In the genomic region with DNA sequence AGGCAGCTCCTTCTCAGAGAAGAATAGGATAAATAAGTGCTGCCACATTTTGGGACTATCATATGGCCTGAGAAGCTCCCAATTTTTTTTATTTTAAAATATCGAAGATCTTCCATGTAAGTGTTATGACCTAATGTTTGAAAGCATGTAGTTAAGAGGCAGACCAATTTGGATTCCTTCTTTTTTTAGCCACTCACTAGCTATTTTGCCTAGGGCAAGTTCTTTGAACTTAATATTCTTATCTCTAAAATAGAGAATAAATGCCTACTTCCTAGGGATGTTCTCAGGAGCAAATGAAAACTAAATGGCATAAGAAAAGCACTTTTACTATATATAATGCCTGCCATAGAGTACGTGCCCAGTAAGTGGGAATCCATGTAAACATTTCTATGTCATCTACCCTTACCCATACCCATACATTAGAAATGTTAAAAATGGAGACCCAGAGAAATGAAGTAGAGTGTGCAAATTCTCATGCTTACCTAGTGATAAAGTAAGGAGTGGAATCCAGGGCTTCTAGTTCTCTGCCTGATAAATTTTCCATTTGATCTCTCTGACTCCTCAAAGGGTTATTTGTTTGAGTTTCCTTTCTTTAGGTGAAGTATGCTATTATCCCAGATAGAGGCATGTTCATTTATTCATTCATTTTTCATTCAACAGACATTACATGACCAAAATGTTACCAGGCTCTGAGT, we compare ENCODE assay signal across 19 cellular contexts.
DNase-seq lines count a peak whose midpoint lies in the region; ATAC-seq and TF ChIP-seq lines count a peak whose summit lies in the region.
"Had no signal": no experiment of that assay in that cellular context is flagged by ENCODE, and none has a peak within 500 bp of the region (broad histone marks: within the 10 kb centered on the region; RNA-seq: fewer than 3 reads in every experiment).

No MANE protein-coding gene starts in this region.

- DNase-seq in CD4-positive, alpha-beta memory T cell, result no peak
- DNase-seq in NCI-H226, result peak; percentile 41
- no peak for DNase-seq in endothelial cell (ENCODE audit: low spot score)
- DNase-seq in trophoblast cell, result peak; percentile 41 to 93
- no peak for DNase-seq in stimulated activated CD4-positive, alpha-beta T cell treated with anti-CD3 and anti-CD28 coated beads, Interleukin-15, amount 100 ng/mL, for 24 hours
- no peak for DNase-seq in spleen
- DNase-seq in hippocampal formation (lab: John Stamatoyannopoulos, UW), result no peak
- DNase-seq: activated CD8-positive, alpha-beta memory T cell treated with anti-CD3 and anti-CD28 coated beads, Interleukin-2, amount 10 ng/mL, durations not matched to agents 7 days and 5 days; activated gamma-delta T cell; Calu3; cortex of kidney; gastrocnemius medialis; GF-D8; NCI-H187 treated with DMSO at 0.1 percent for 48 hours; NCI-H524 had no signal

- no peak overlapping the region for H3K4ac ChIP-seq in trophoblast cell (ENCODE audit: low read depth, low read length)

- WGBS in trophoblast cell (ENCODE audit: extremely low coverage, insufficient coverage, insufficient read length), result no CpG with 5 or more reads among the region's 2 CpGs
- 80 to 95% (median 88%) methylated on average over 2 of the region's 2 CpGs for WGBS in spleen, 5 donors

- TF ChIP-seq POLR2A in spleen (IDR thresholded peaks at IDR 0.05), result no peak

- no peaks in the 10 kb centered on the region for H3K27me3 Mint-ChIP-seq in CD4-positive, alpha-beta memory T cell
- H3K27me3 Mint-ChIP-seq in endothelial cell (ENCODE audit: unreplicated experiment), result no peaks in the 10 kb centered on the region
- H3K27me3 Mint-ChIP-seq: activated CD8-positive, alpha-beta memory T cell treated with anti-CD3 and anti-CD28 coated beads, Interleukin-2, amount 10 ng/mL, durations not matched to agents 7 days and 5 days; natural killer cell treated with Interleukin-12 subunit alpha and Interleukin-12 subunit beta and Interleukin-15 and Interleukin-18, amount 100 ng/mL, for 72 hours had no signal

- H3K36me3 Mint-ChIP-seq in CD4-positive, alpha-beta memory T cell, result peaks cover 9 to 20% of the 10 kb centered on the region in 2 donors
- peaks cover 12% of the 10 kb centered on the region for H3K36me3 Mint-ChIP-seq in endothelial cell (ENCODE audit: low read depth, unreplicated experiment)

- H3K4me2 ChIP-seq in trophoblast cell (ENCODE audit: low read length), result no peak overlapping the region

- no peak overlapping the region for H2AFZ ChIP-seq in trophoblast cell (ENCODE audit: insufficient read depth, low read length, poor library complexity)

- intact Hi-C loops in CD4-positive, alpha-beta memory T cell (cut with micrococcal nuclease), result no loop called here
- intact Hi-C loops in spleen (cut with DNase I; ENCODE audit: low total_unique reads), result no loop called here

- H3K9me3 Mint-ChIP-seq in CD4-positive, alpha-beta memory T cell, result peaks cover 0 to 2% (median 0%) of the 10 kb centered on the region in 8 donors
- H3K9me3 Mint-ChIP-seq in endothelial cell (ENCODE audit: unreplicated experiment), result no peaks in the 10 kb centered on the region
- H3K9me3 Mint-ChIP-seq: natural killer cell treated with Interleukin-12 subunit alpha and Interleukin-12 subunit beta and Interleukin-15 and Interleukin-18, amount 100 ng/mL, for 72 hours had no signal

- H3K79me1 ChIP-seq in trophoblast cell (ENCODE audit: low read length), result peaks cover 5% of the 10 kb centered on the region

- H3K23ac ChIP-seq in trophoblast cell (ENCODE audit: low read length), result no peak overlapping the region

- H2BK120ac ChIP-seq in trophoblast cell (ENCODE audit: insufficient read depth, low read length, poor library complexity), result no peak overlapping the region

- H2AK5ac ChIP-seq in trophoblast cell (ENCODE audit: low read length), result no peak overlapping the region

- H2BK5ac ChIP-seq in trophoblast cell (ENCODE audit: low read depth, low read length, poor library complexity), result no peak overlapping the region

- no peak overlapping the region for H3K18ac ChIP-seq in trophoblast cell (ENCODE audit: low read length)

- H4K91ac ChIP-seq in trophoblast cell (ENCODE audit: low read depth, low read length), result no peak overlapping the region

- POLR2A ChIA-PET in CD4-positive, alpha-beta memory T cell (lab: Charles Lee; ENCODE audit: partially characterized antibody), result no interaction called here

- peaks cover 26% of the 10 kb centered on the region for H3K4me1 ChIP-seq in CD4-positive, alpha-beta memory T cell (ENCODE audit: insufficient read depth, low read length)
- H3K4me1 ChIP-seq in trophoblast cell (ENCODE audit: control insufficient read depth in 1 of 2, insufficient read depth in 2 of 2, low read length in 2 of 2), result peaks cover 6 to 14% of the 10 kb centered on the region in 2 experiments
- H3K4me1 ChIP-seq in spleen, result no peaks in the 10 kb centered on the region

- CTCF ChIA-PET in CD4-positive, alpha-beta memory T cell (lab: Charles Lee; ENCODE audit: partially characterized antibody), result no interaction called here

- no peaks in the 10 kb centered on the region for H3K27me3 ChIP-seq in CD4-positive, alpha-beta memory T cell (ENCODE audit: insufficient read depth, low read length)
- no peaks in the 10 kb centered on the region for H3K27me3 ChIP-seq in trophoblast cell (ENCODE audit: insufficient read depth, low read length)
- no peaks in the 10 kb centered on the region for H3K27me3 ChIP-seq in spleen (replicated peaks in 1 of 7)
- H3K27me3 ChIP-seq: gastrocnemius medialis had no signal

- no peak overlapping the region for H3K27ac ChIP-seq in CD4-positive, alpha-beta memory T cell (ENCODE audit: low read depth, low read length)
- H3K27ac ChIP-seq in trophoblast cell (ENCODE audit: low read depth, low read length), result no peak overlapping the region
- no peak overlapping the region for H3K27ac ChIP-seq in spleen
- H3K27ac ChIP-seq: gastrocnemius medialis had no signal

- no peaks in the 10 kb centered on the region for H3K79me2 ChIP-seq in trophoblast cell (ENCODE audit: control insufficient read depth, insufficient read depth, low read length, poor library complexity)

- no peak overlapping the region for H3K14ac ChIP-seq in trophoblast cell (ENCODE audit: low read length)

- H3K4me3 Mint-ChIP-seq in CD4-positive, alpha-beta memory T cell, result no peak overlapping the region
- H3K4me3 Mint-ChIP-seq in endothelial cell (ENCODE audit: unreplicated experiment), result peak overlapping the region; percentile 4
- H3K4me3 Mint-ChIP-seq: activated CD8-positive, alpha-beta memory T cell treated with anti-CD3 and anti-CD28 coated beads, Interleukin-2, amount 10 ng/mL, durations not matched to agents 7 days and 5 days; natural killer cell treated with Interleukin-12 subunit alpha and Interleukin-12 subunit beta and Interleukin-15 and Interleukin-18, amount 100 ng/mL, for 72 hours; T-helper 2 cell treated with Interferon-gamma antibody and Interleukin-4, amounts not matched to agents 5 μg/mL and 100 μg/mL, for 36 hours had no signal

- H4K12ac ChIP-seq in trophoblast cell (ENCODE audit: low read depth, low read length), result no peak overlapping the region

- TF ChIP-seq CTCF in endothelial cell (IDR thresholded peaks at IDR 0.05; ENCODE audit: unreplicated experiment) (no peak), spleen (IDR thresholded peaks at IDR 0.05 in 8 of 11, conservative IDR thresholded peaks at IDR 0.05 in 3 of 11) (no peak)

- peaks cover 14 to 23% (median 20%) of the 10 kb centered on the region in 4 donors for H3K4me1 Mint-ChIP-seq in CD4-positive, alpha-beta memory T cell
- peaks cover 6% of the 10 kb centered on the region for H3K4me1 Mint-ChIP-seq in endothelial cell (ENCODE audit: unreplicated experiment)

- H4K8ac ChIP-seq in trophoblast cell (ENCODE audit: low read depth, low read length), result no peak overlapping the region

- H2BK12ac ChIP-seq in trophoblast cell (ENCODE audit: low read length), result no peak overlapping the region

- H3K27ac Mint-ChIP-seq in CD4-positive, alpha-beta memory T cell, result peak overlapping the region in 4 of 7 donors; percentile 63 to 91 (median 78)
- H3K27ac Mint-ChIP-seq in endothelial cell (ENCODE audit: unreplicated experiment), result no peak overlapping the region
- H3K27ac Mint-ChIP-seq: activated CD8-positive, alpha-beta memory T cell treated with anti-CD3 and anti-CD28 coated beads, Interleukin-2, amount 10 ng/mL, durations not matched to agents 7 days and 5 days; natural killer cell treated with Interleukin-12 subunit alpha and Interleukin-12 subunit beta and Interleukin-15 and Interleukin-18, amount 100 ng/mL, for 72 hours had no signal

- H3K36me3 ChIP-seq in CD4-positive, alpha-beta memory T cell (ENCODE audit: insufficient read depth, low read length), result no peaks in the 10 kb centered on the region
- H3K36me3 ChIP-seq in trophoblast cell (ENCODE audit: control insufficient read depth in 1 of 2, insufficient read depth in 2 of 2, low read length in 2 of 2) (peaks cover 2 to 4% of the 10 kb centered on the region in 2 experiments), spleen (peaks cover 0 to 30% (median 0%) of the 10 kb centered on the region in 6 donors)
- H3K36me3 ChIP-seq: gastrocnemius medialis had no signal

- no peak overlapping the region for H3K4me3 ChIP-seq in CD4-positive, alpha-beta memory T cell (ENCODE audit: low read length in 2 of 2)
- H3K4me3 ChIP-seq in trophoblast cell (ENCODE audit: low read depth, low read length) (no peak overlapping the region), spleen (no peak overlapping the region)
- H3K4me3 ChIP-seq: gastrocnemius medialis had no signal

- H3K9ac ChIP-seq in trophoblast cell (ENCODE audit: low read length), result no peak overlapping the region

- no peak for ATAC-seq in GM21515 (IDR thresholded peaks at IDR 0.05; ENCODE audit: unreplicated experiment)
- ATAC-seq: activated CD4-positive, CD25-positive, alpha-beta regulatory T cell treated with anti-CD3 and anti-CD28 coated beads, Interleukin-2, amount 50 U/mL, for 24 hours; activated CD8-positive, alpha-beta memory T cell treated with anti-CD3 and anti-CD28 coated beads, Interleukin-2, amount 10 ng/mL, durations not matched to agents 7 days and 5 days; gastrocnemius medialis; natural killer cell treated with Interleukin-12 subunit alpha and Interleukin-12 subunit beta and Interleukin-15 and Interleukin-18, amount 100 ng/mL, for 72 hours had no signal

- no peaks in the 10 kb centered on the region for H3K9me3 ChIP-seq in CD4-positive, alpha-beta memory T cell (ENCODE audit: control insufficient read depth in 1 of 2, low read length in 2 of 2)
- H3K9me3 ChIP-seq in trophoblast cell (ENCODE audit: insufficient read depth, low read depth, low read length), result no peaks in the 10 kb centered on the region
- H3K9me3 ChIP-seq in spleen, result no peaks in the 10 kb centered on the region
- H3K9me3 ChIP-seq: gastrocnemius medialis had no signal

Comparison
In these comparisons a context has a peak if more than half of its experiments do, and no peak if none do; other contexts are left out.
1. DNase-seq: peak in NCI-H226 (single experiment) and trophoblast cell (2 of 2); none in CD4-positive, alpha-beta memory T cell (0 of 5), endothelial cell (single experiment), stimulated activated CD4-positive, alpha-beta T cell treated with anti-CD3 and anti-CD28 coated beads, Interleukin-15, amount 100 ng/mL, for 24 hours (single experiment), spleen (single experiment) and hippocampal formation (0 of 2).